18 cellular contexts compared by ENCODE assay signal in genomic region chr2:174611851-174612250, GRCh38. TPM values are rescaled to one million over a fixed set of nuclear protein-coding genes. Genes with fewer than 3 reads are reported as not detected.
DNase-seq lines count a peak whose midpoint lies in the region; ATAC-seq and TF ChIP-seq lines count a peak whose summit lies in the region.
"Had no signal": no experiment of that assay in that cellular context is flagged by ENCODE, and none has a peak within 500 bp of the region (broad histone marks: within the 10 kb centered on the region; RNA-seq: fewer than 3 reads in every experiment).

No MANE protein-coding gene starts in this region.

- H3K9me3 Mint-ChIP-seq in activated CD4-positive, alpha-beta T cell treated with anti-CD3 and anti-CD28 coated beads, Interleukin-2, amount 10 ng/mL, durations not matched to agents 7 days and 5 days: no peaks in the 10 kb centered on the region
- H3K9me3 Mint-ChIP-seq in activated CD8-positive, alpha-beta T cell treated with anti-CD3 and anti-CD28 coated beads, Interleukin-2, amount 10 ng/mL, durations not matched to agents 7 days and 5 days (ENCODE audit: insufficient read depth): no peaks in the 10 kb centered on the region
- H3K9me3 Mint-ChIP-seq: HFFc6 had no signal

- H3K27ac ChIP-seq in neutrophil (peak overlapping the region; percentile 80), coronary artery (no peak overlapping the region)
- H3K27ac ChIP-seq: left ventricle myocardium inferior, upper lobe of right lung, VCaP had no signal

- TF ChIP-seq CTCF in neutrophil (IDR thresholded peaks at IDR 0.05) (no peak), coronary artery (IDR thresholded peaks at IDR 0.05) (no peak)

- POLR2A ChIA-PET in activated CD4-positive, alpha-beta T cell treated with anti-CD3 and anti-CD28 coated beads, Interleukin-2, amount 10 ng/mL, durations not matched to agents 7 days and 5 days (lab: Charles Lee): no interaction called here
- POLR2A ChIA-PET in activated CD8-positive, alpha-beta T cell treated with anti-CD3 and anti-CD28 coated beads, Interleukin-2, amount 10 ng/mL, durations not matched to agents 7 days and 5 days (lab: Charles Lee): interaction anchor here (5.0 to 6.9 kb wide), 3 partner anchors 13 to 22 kb away, joined by 28 to 99 read pairs (median 40); partner anchors contain the start of gene WIPF1

- peaks cover 87% of the 10 kb centered on the region for H3K36me3 ChIP-seq in neutrophil
- H3K36me3 ChIP-seq: left ventricle myocardium inferior had no signal

- H3K27ac Mint-ChIP-seq in activated CD4-positive, alpha-beta T cell treated with anti-CD3 and anti-CD28 coated beads, Interleukin-2, amount 10 ng/mL, durations not matched to agents 7 days and 5 days: peak overlapping the region; percentile 52
- peak overlapping the region; percentile 88 for H3K27ac Mint-ChIP-seq in activated CD8-positive, alpha-beta T cell treated with anti-CD3 and anti-CD28 coated beads, Interleukin-2, amount 10 ng/mL, durations not matched to agents 7 days and 5 days
- H3K27ac Mint-ChIP-seq: HFFc6 had no signal

- H3K9me3 ChIP-seq in neutrophil: no peaks in the 10 kb centered on the region
- H3K9me3 ChIP-seq: left ventricle myocardium inferior, upper lobe of right lung had no signal

- no peaks in the 10 kb centered on the region for H3K27me3 Mint-ChIP-seq in activated CD4-positive, alpha-beta T cell treated with anti-CD3 and anti-CD28 coated beads, Interleukin-2, amount 10 ng/mL, durations not matched to agents 7 days and 5 days
- H3K27me3 Mint-ChIP-seq in activated CD8-positive, alpha-beta T cell treated with anti-CD3 and anti-CD28 coated beads, Interleukin-2, amount 10 ng/mL, durations not matched to agents 7 days and 5 days (ENCODE audit: low read depth): no peaks in the 10 kb centered on the region

- no peak overlapping the region for H3K4me3 Mint-ChIP-seq in activated CD4-positive, alpha-beta T cell treated with anti-CD3 and anti-CD28 coated beads, Interleukin-2, amount 10 ng/mL, durations not matched to agents 7 days and 5 days
- no peak overlapping the region for H3K4me3 Mint-ChIP-seq in activated CD8-positive, alpha-beta T cell treated with anti-CD3 and anti-CD28 coated beads, Interleukin-2, amount 10 ng/mL, durations not matched to agents 7 days and 5 days
- H3K4me3 Mint-ChIP-seq: HFFc6 had no signal

- H3K4me1 Mint-ChIP-seq in activated CD4-positive, alpha-beta T cell treated with anti-CD3 and anti-CD28 coated beads, Interleukin-2, amount 10 ng/mL, durations not matched to agents 7 days and 5 days: peaks cover 91% of the 10 kb centered on the region
- peaks cover 91% of the 10 kb centered on the region for H3K4me1 Mint-ChIP-seq in activated CD8-positive, alpha-beta T cell treated with anti-CD3 and anti-CD28 coated beads, Interleukin-2, amount 10 ng/mL, durations not matched to agents 7 days and 5 days (ENCODE audit: low read depth)

- peak; percentile 22 for ATAC-seq in HG02973 (IDR thresholded peaks at IDR 0.05; ENCODE audit: unreplicated experiment)
- ATAC-seq in activated CD8-positive, alpha-beta T cell treated with anti-CD3 and anti-CD28 coated beads, Interleukin-2, amount 10 ng/mL, durations not matched to agents 7 days and 5 days: no peak
- ATAC-seq: Panc1, upper lobe of right lung had no signal

- DNase-seq in activated CD4-positive, alpha-beta T cell treated with anti-CD3 and anti-CD28 coated beads, Interleukin-2, amount 10 ng/mL, durations not matched to agents 7 days and 5 days: no peak
- no peak for DNase-seq in activated CD4-positive, alpha-beta T cell treated with anti-CD3 and anti-CD28 coated beads for 48 hours
- peak; percentile 17 for DNase-seq in activated CD8-positive, alpha-beta T cell treated with anti-CD3 and anti-CD28 coated beads, Interleukin-2, amount 10 ng/mL, durations not matched to agents 7 days and 5 days
- no peak for DNase-seq in coronary artery (ENCODE audit: low spot score)
- no peak for DNase-seq in D341Med (ENCODE audit: low spot score)
- no peak for DNase-seq in cerebellar cortex (ENCODE audit: low spot score)
- DNase-seq: foreskin melanocyte; HFFc6; left ventricle myocardium inferior; NCI-H1930; NCI-H69; posterior cingulate gyrus; stimulated activated CD4-positive, alpha-beta T cell treated with anti-CD3 and anti-CD28 coated beads, Interleukin-4, amount 100 ng/mL, for 24 hours; upper lobe of right lung had no signal

- peaks cover 64% of the 10 kb centered on the region for H3K36me3 Mint-ChIP-seq in activated CD4-positive, alpha-beta T cell treated with anti-CD3 and anti-CD28 coated beads, Interleukin-2, amount 10 ng/mL, durations not matched to agents 7 days and 5 days (ENCODE audit: low read depth)
- H3K36me3 Mint-ChIP-seq in activated CD8-positive, alpha-beta T cell treated with anti-CD3 and anti-CD28 coated beads, Interleukin-2, amount 10 ng/mL, durations not matched to agents 7 days and 5 days (ENCODE audit: low read depth): peaks cover 59% of the 10 kb centered on the region

- H3K4me3 ChIP-seq in neutrophil (ENCODE audit: low read depth in 1 of 2, low read length in 1 of 2): no peak overlapping the region
- H3K4me3 ChIP-seq in coronary artery: no peak overlapping the region
- H3K4me3 ChIP-seq: left ventricle myocardium inferior, upper lobe of right lung had no signal

- H3K4me1 ChIP-seq in neutrophil (ENCODE audit: control insufficient read depth in 1 of 2, insufficient read depth in 1 of 2, low read depth in 1 of 2, low read length in 1 of 2): peaks cover 19 to 52% of the 10 kb centered on the region in 2 experiments

- CTCF ChIA-PET in activated CD4-positive, alpha-beta T cell treated with anti-CD3 and anti-CD28 coated beads, Interleukin-2, amount 10 ng/mL, durations not matched to agents 7 days and 5 days (lab: Charles Lee): interaction anchor here (1.4 to 8.8 kb wide), 2 partner anchors 14 to 17 kb away, joined by 3 to 91 read pairs; partner anchors contain the start of gene WIPF1
- CTCF ChIA-PET in activated CD8-positive, alpha-beta T cell treated with anti-CD3 and anti-CD28 coated beads, Interleukin-2, amount 10 ng/mL, durations not matched to agents 7 days and 5 days (lab: Charles Lee): interaction anchor here (1.5 to 11.2 kb wide), 6 partner anchors 8 to 71 kb away, joined by 5 to 141 read pairs (median 8); partner anchors contain the start of gene WIPF1

- no peaks in the 10 kb centered on the region for H3K27me3 ChIP-seq in neutrophil
- H3K27me3 ChIP-seq: upper lobe of right lung had no signal

RNA-seq across cellular contexts. Expression of gene WIPF1, which starts 14.2 kb away (rescaled TPM):
- total RNA-seq in activated CD4-positive, alpha-beta T cell treated with anti-CD3 and anti-CD28 coated beads, Interleukin-2, amount 10 ng/mL, durations not matched to agents 7 days and 5 days: 100 to 1,000 TPM; 378 to 423 TPM
- 100 to 1,000 TPM; 357 to 390 TPM for total RNA-seq in activated CD8-positive, alpha-beta T cell treated with anti-CD3 and anti-CD28 coated beads, Interleukin-2, amount 10 ng/mL, durations not matched to agents 7 days and 5 days
